8 cellular contexts compared by ENCODE assay signal in genomic region chr11:95092549-95093324, GRCh38. TPM values are rescaled to one million over a fixed set of nuclear protein-coding genes. Genes with fewer than 3 reads are reported as not detected.
DNase-seq lines count a peak whose midpoint lies in the region; ATAC-seq and TF ChIP-seq lines count a peak whose summit lies in the region.

No MANE protein-coding gene starts in this region.

- H3K27me3 Mint-ChIP-seq in T-helper 17 cell = no peaks in the 10 kb centered on the region

- no peak for TF ChIP-seq POLR2A in GM18505 (IDR thresholded peaks at IDR 0.05; ENCODE audit: borderline replicate concordance, extremely low read depth, insufficient read depth, insufficient read length)

- H3K4me3 ChIP-seq in GM23248 (0 out of 2 replicates have a peak overlapping the region, but pooled peaks have one; percentile 6), epithelial cell of esophagus (ENCODE audit: low read length) (no peak overlapping the region), rectal smooth muscle tissue (ENCODE audit: low read length) (peak overlapping the region; percentile 14)

- H3K9me3 ChIP-seq in GM23248 (ENCODE audit: low read depth) (no peaks in the 10 kb centered on the region), T-helper 17 cell (ENCODE audit: control insufficient read depth, low read length, poor library complexity, severe bottlenecking) (no peaks in the 10 kb centered on the region)

- DNase-seq in AG08396 (ENCODE audit: low spot score) (peak; percentile 68), GM23248 (peak; percentile 78), T-helper 17 cell (no peak), epithelial cell of esophagus (ENCODE audit: low read depth) (peak; percentile 53), mesenteric fat pad (ENCODE audit: low spot score) (no peak)

- 0 out of 2 replicates have a peak overlapping the region, but pooled peaks have one; percentile 2 for H2AFZ ChIP-seq in GM23248

- peaks cover 22% of the 10 kb centered on the region for H3K79me2 ChIP-seq in GM23248 (ENCODE audit: insufficient read depth)

- peaks cover 8% of the 10 kb centered on the region for H3K36me3 Mint-ChIP-seq in T-helper 17 cell (ENCODE audit: low read depth)

- H3K4me1 ChIP-seq in GM23248 (ENCODE audit: insufficient read depth) (peaks cover 33% of the 10 kb centered on the region), rectal smooth muscle tissue (ENCODE audit: control insufficient read depth, insufficient read depth, low read length) (peaks cover 4% of the 10 kb centered on the region)

- no peaks in the 10 kb centered on the region for H3K27me3 ChIP-seq in GM23248 (replicated peaks; ENCODE audit: insufficient read depth)
- no peaks in the 10 kb centered on the region for H3K27me3 ChIP-seq in rectal smooth muscle tissue (ENCODE audit: control insufficient read depth, insufficient read depth, low read length)

- H4K20me1 ChIP-seq in GM23248 (ENCODE audit: insufficient read depth) = no peaks in the 10 kb centered on the region

- H3K27ac Mint-ChIP-seq in T-helper 17 cell = peak overlapping the region; percentile 69

- ATAC-seq in T-helper 17 cell (no peak), GM18505 (IDR thresholded peaks at IDR 0.05; ENCODE audit: unreplicated experiment) (no peak), GM21360 (IDR thresholded peaks at IDR 0.05; ENCODE audit: unreplicated experiment) (no peak)

- H3K4me2 ChIP-seq in GM23248 (ENCODE audit: unreplicated experiment) = peak overlapping the region; percentile 46

- H3K27ac ChIP-seq in GM23248 (peak overlapping the region; percentile 38), rectal smooth muscle tissue (ENCODE audit: low read depth, low read length) (no peak overlapping the region)

- H3K4me3 Mint-ChIP-seq in T-helper 17 cell = peak overlapping the region; percentile 95

- peak; percentile 50 for TF ChIP-seq CTCF in epithelial cell of esophagus (IDR thresholded peaks at IDR 0.05; ENCODE audit: insufficient read depth, low read depth, low read length, missing control alignments)

- H3F3A ChIP-seq in GM23248 (ENCODE audit: insufficient read depth) = peaks cover 28% of the 10 kb centered on the region

- no peaks in the 10 kb centered on the region for H3K9me2 ChIP-seq in GM23248 (ENCODE audit: insufficient read depth)

- 5 to 24% methylated on average over 4 to 5 of the region's 5 CpGs for whole genome bisulfite sequencing in GM23248 (ENCODE audit: low coverage in 1 of 2, low lambda C conversion rate in 2 of 2, missing lambda C conversion rate in 2 of 2), 2 experiments

- H3K9ac ChIP-seq in GM23248 (peak overlapping the region; percentile 1; the same call in 1 of the 2 replicates), rectal smooth muscle tissue (ENCODE audit: low read length) (no peak overlapping the region)

- H3K4me1 Mint-ChIP-seq in T-helper 17 cell = peaks cover 55% of the 10 kb centered on the region

- in situ Hi-C loops in GM23248 (cut with MboI) = no loop called here

- H3K36me3 ChIP-seq in GM23248 (ENCODE audit: low read depth) (no peaks in the 10 kb centered on the region), rectal smooth muscle tissue (ENCODE audit: control insufficient read depth, insufficient read depth, low read length) (no peaks in the 10 kb centered on the region)

RNA-seq across cellular contexts. Expression of gene ENDOD1, which starts 3.1 kb away (rescaled TPM):
- 33.7 and 35.9 TPM in 2 replicates for total RNA-seq in GM23248 (2014; rRNA removed; shearing (Covaris generic))
- 15.5 and 16.1 TPM in 2 replicates for polyA plus RNA-seq in GM23248 (2016; fragmentation: Nextera tagmentation; extraction: Ambion mirVana)
- 10 to 100 TPM in 1 of 2 donors, 1 to 10 TPM in 1; 7.3 to 22.5 TPM for total RNA-seq in T-helper 17 cell
- 16.8 TPM for total RNA-seq in mesenteric fat pad

RNA-seq across cellular contexts. Expression of gene SRSF8, which starts 26.0 kb away (rescaled TPM):
- total RNA-seq in GM23248 (2014; rRNA removed; shearing (Covaris generic)) = 14.8 and 27.7 TPM in 2 replicates
- 33.3 and 39.4 TPM in 2 replicates for polyA plus RNA-seq in GM23248 (2016; fragmentation: Nextera tagmentation; extraction: Ambion mirVana)
- total RNA-seq in T-helper 17 cell (10 to 100 TPM; 59.1 to 76.5 TPM), mesenteric fat pad (32.7 TPM)

RNA-seq across cellular contexts. Expression of gene KDM4F, which starts 43.5 kb away (rescaled TPM):
- not detected in 2 replicates for total RNA-seq in GM23248 (2014; rRNA removed; shearing (Covaris generic))
- polyA plus RNA-seq in GM23248 (2016; fragmentation: Nextera tagmentation; extraction: Ambion mirVana) = not detected in 2 replicates
- total RNA-seq in T-helper 17 cell (not detected), mesenteric fat pad (not detected)

Comparison
In these comparisons a context has a peak if more than half of its experiments do, and no peak if none do; other contexts are left out.
1. DNase-seq: peak in AG08396 (single experiment), GM23248 (single experiment) and epithelial cell of esophagus (single experiment); none in T-helper 17 cell (0 of 3) and mesenteric fat pad (single experiment).